Comparison of ENCODE assay signal across 30 cellular contexts in the genomic region with DNA sequence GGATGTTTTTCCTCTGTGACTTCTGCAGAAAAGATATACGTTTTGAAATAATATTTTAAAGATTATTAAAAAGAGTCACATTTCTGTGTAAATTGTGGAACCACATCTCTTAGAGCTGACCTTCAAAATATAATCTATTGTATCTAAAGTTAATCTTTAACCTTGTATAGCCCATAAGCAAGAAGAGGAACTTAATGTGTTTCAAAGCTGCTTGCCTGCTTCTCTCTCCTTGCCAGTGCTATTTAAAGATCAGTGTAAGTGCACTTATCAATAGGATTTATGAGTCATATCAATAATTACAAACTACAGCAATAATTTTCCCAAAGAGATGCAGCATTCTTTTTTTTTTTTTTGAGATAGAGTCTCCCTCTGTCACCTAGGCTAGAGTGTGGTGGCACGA. TPM values are rescaled to one million over a fixed set of nuclear protein-coding genes. Genes with fewer than 3 reads are reported as not detected.
DNase-seq lines count a peak whose midpoint lies in the region; ATAC-seq, FAIRE-seq and TF ChIP-seq lines count a peak whose summit lies in the region.
"Had no signal": no experiment of that assay in that cellular context is flagged by ENCODE, and none has a peak within 500 bp of the region (broad histone marks: within the 10 kb centered on the region; RNA-seq: fewer than 3 reads in every experiment).

No MANE protein-coding gene starts in this region.

- POLR2A ChIA-PET in OCI-LY7 (lab: Charles Lee), result interaction anchor here (0.7 kb wide), 1 partner anchor 84 kb away, joined by 3 read pairs; no protein-coding TSS in a partner anchor

- peak; percentile 91 for ATAC-seq in GM18511 (IDR thresholded peaks at IDR 0.05; ENCODE audit: unreplicated experiment)
- ATAC-seq in GM19463 (IDR thresholded peaks at IDR 0.05; ENCODE audit: unreplicated experiment), result peak; percentile 71
- peak; percentile 91 for ATAC-seq in HG03175 (IDR thresholded peaks at IDR 0.05; ENCODE audit: unreplicated experiment)
- no peak for ATAC-seq in HG02642 (IDR thresholded peaks at IDR 0.05; ENCODE audit: poor library complexity, unreplicated experiment)
- ATAC-seq: effector memory CD8-positive, alpha-beta T cell; gastrocnemius medialis; lower lobe of right lung had no signal

- no peak overlapping the region for H3K4me2 ChIP-seq in OCI-LY7 (ENCODE audit: low read length)

- H3K36me3 ChIP-seq in BE2C, result no peaks in the 10 kb centered on the region
- H3K36me3 ChIP-seq in OCI-LY7 (ENCODE audit: insufficient read depth, low read length), result no peaks in the 10 kb centered on the region
- H3K36me3 ChIP-seq: esophagus squamous epithelium, gastrocnemius medialis, lower lobe of right lung, sigmoid colon had no signal

- peak; percentile 17 for FAIRE-seq in islet of Langerhans (lab: Jason Lieb, UNC)
- FAIRE-seq: D721Med had no signal

- H3K4me1 ChIP-seq in BE2C, result no peaks in the 10 kb centered on the region
- H3K4me1 ChIP-seq in OCI-LY7 (ENCODE audit: insufficient read depth, low read length, poor library complexity, severe bottlenecking), result no peaks in the 10 kb centered on the region
- H3K4me1 ChIP-seq: esophagus squamous epithelium, gastrocnemius medialis, lower lobe of right lung, parathyroid adenoma, sigmoid colon had no signal

- TF ChIP-seq CTCF in BE2C (IDR thresholded peaks at IDR 0.05; ENCODE audit: low read depth, low read length) (no peak), OCI-LY7 (conservative IDR thresholded peaks at IDR 0.05; ENCODE audit: low read length) (no peak)

- no peaks in the 10 kb centered on the region for H3K27me3 ChIP-seq in BE2C
- H3K27me3 ChIP-seq: esophagus squamous epithelium, gastrocnemius medialis, sigmoid colon had no signal

- H3K79me2 ChIP-seq in OCI-LY7 (ENCODE audit: insufficient read depth, low read depth, low read length), result no peaks in the 10 kb centered on the region
- H3K79me2 ChIP-seq: parathyroid adenoma had no signal

- no peak for DNase-seq in BE2C
- DNase-seq in HK-2 (ENCODE audit: unreplicated experiment), result no peak
- DNase-seq in OCI-LY7 (ENCODE audit: low spot score), result no peak
- DNase-seq: activated B cell treated with CpG ODN at 0.5 μM for 24 hours; activated CD4-positive, alpha-beta T cell treated with anti-CD3 and anti-CD28 coated beads, Interleukin-2, amount 50 U/mL, for 48 hours; activated gamma-delta T cell treated with Interleukin-2 at 50 U/mL for 16 hours; C1 segment of cervical spinal cord; effector memory CD8-positive, alpha-beta T cell; esophagus squamous epithelium; gastrocnemius medialis; hypothalamus; IMR-90; lower lobe of right lung; NCI-H524; RPMI8226; sigmoid colon; substantia nigra; T-helper 2 cell had no signal

- intact Hi-C loops in OCI-LY7 (cut with micrococcal nuclease; ENCODE audit: unreplicated experiment), result no loop called here

- CTCF ChIA-PET in OCI-LY7 (lab: Charles Lee; ENCODE audit: unreplicated experiment), result no interaction called here

- H3K4me3 ChIP-seq in BE2C (ENCODE audit: low read depth, low read length) (no peak overlapping the region), OCI-LY7 (ENCODE audit: low read depth, low read length, poor library complexity, severe bottlenecking) (no peak overlapping the region)
- H3K4me3 ChIP-seq: esophagus squamous epithelium, gastrocnemius medialis, lower lobe of right lung, sigmoid colon, SK-N-MC had no signal

- H3K27ac ChIP-seq in OCI-LY7 (ENCODE audit: low read depth, low read length, poor library complexity, severe bottlenecking), result no peak overlapping the region
- H3K27ac ChIP-seq: esophagus squamous epithelium, gastrocnemius medialis, lower lobe of right lung, parathyroid adenoma, sigmoid colon, SK-N-MC had no signal

- BruUV-seq in OCI-LY7 (replicated peaks; lab: Mats Ljungman, UMichigan), result no TSS peak

- H3K9me3 ChIP-seq in BE2C (no peaks in the 10 kb centered on the region), OCI-LY7 (ENCODE audit: low read length) (no peaks in the 10 kb centered on the region)
- H3K9me3 ChIP-seq: esophagus squamous epithelium, gastrocnemius medialis, lower lobe of right lung, sigmoid colon had no signal

- H4K20me1 ChIP-seq in OCI-LY7 (ENCODE audit: insufficient read depth, low read length), result no peaks in the 10 kb centered on the region

- no peak overlapping the region for H2AFZ ChIP-seq in OCI-LY7 (ENCODE audit: low read length)
- H2AFZ ChIP-seq: parathyroid adenoma had no signal

- no peaks in the 10 kb centered on the region for H3K9me2 ChIP-seq in OCI-LY7 (ENCODE audit: insufficient read depth, low read length)

RNA-seq across cellular contexts. Expression of a gene that starts 29.4 kb away (rescaled TPM):
- not detected for polyA plus RNA-seq in BE2C (2012; ENCODE audit: insufficient read depth, insufficient read length, low read depth)
- not detected in 2 replicates for total RNA-seq in OCI-LY7 (2014; rRNA removed; shearing (Covaris generic))
- not detected in 2 replicates for total RNA-seq in OCI-LY7 (2022)
- total RNA-seq: IMR-90 had no signal
- polyA plus RNA-seq: IMR-90 had no signal

RNA-seq across cellular contexts. Expression of a gene that starts 59.4 kb away (rescaled TPM):
- polyA plus RNA-seq in BE2C (2012; ENCODE audit: insufficient read depth, insufficient read length, low read depth), result not detected
- not detected in 2 replicates for total RNA-seq in OCI-LY7 (2014; rRNA removed; shearing (Covaris generic))
- total RNA-seq in OCI-LY7 (2022), result not detected in 2 replicates
- total RNA-seq: activated B cell treated with CpG ODN at 0.5 μM for 24 hours, chondrocyte, esophagus squamous epithelium, gastrocnemius medialis, IMR-90, lower lobe of right lung, mucosa of gallbladder, sigmoid colon had no signal
- polyA plus RNA-seq: adipose tissue, IMR-90, neural cell had no signal
